Comparison of ENCODE assay signal across 22 cellular contexts in the genomic region with DNA sequence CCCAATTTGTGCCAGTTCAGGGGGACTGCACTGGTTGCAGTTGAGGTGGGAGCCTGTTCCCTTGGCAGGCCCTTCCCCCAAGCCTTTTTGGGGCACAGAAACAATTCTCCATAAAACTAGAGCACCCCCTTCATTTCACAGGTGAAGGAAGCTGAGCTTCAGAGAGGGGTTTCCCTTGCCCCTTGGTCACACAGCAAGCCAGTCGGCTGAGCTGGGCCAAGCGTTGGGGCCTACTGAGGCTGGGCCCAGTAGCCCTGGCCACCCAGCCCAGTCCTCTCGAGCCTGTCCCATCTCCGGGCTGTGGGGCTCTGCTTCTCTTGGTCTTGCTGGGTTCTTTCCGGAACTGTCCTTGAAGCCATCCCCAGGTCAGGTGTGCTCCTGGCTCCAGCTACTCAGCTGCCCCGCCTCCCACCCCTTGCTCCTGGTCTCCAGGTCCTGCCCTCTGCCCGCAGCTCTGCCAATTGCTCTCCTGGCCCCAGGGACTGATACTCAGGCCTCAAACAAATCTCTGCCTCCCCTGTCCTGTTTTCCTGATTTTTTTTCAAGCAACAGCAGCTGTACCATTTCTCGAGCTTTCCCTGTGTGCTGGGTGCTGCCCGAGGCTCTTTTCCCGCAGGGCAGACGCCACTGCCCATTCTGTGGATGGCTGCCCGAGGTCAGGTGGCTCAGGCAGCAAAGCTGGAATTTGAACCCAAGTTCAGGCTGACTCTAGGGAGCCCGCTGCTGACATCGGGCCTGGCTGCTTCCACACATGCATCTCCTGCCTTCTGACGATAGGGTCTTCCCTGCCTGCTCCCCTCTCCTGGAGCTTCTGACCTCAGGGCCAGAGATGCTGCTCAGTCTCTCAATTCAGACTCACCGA.
A peak's percentile ranks its signal among the peaks of the same experiment; 100 is the strongest.
DNase-seq lines count a peak whose midpoint lies in the region; ATAC-seq, FAIRE-seq and TF ChIP-seq lines count a peak whose summit lies in the region.
"Had no signal": no experiment of that assay in that cellular context is flagged by ENCODE, and none has a peak within 500 bp of the region (broad histone marks: within the 10 kb centered on the region; RNA-seq: fewer than 3 reads in every experiment).

No MANE protein-coding gene starts in this region.

- H3K27me3 ChIP-seq in H1 (replicated peaks in 1 of 4; ENCODE audit: control insufficient read depth in 3 of 4, extremely low read depth in 1 of 4, insufficient read depth in 3 of 4, low read length in 3 of 4) (peaks cover 0 to 7% (median 5%) of the 10 kb centered on the region in 4 experiments; a peak in 3 of 7 replicates), stomach (peaks cover 0 to 26% (median 0%) of the 10 kb centered on the region in 3 donors)

- H2AK5ac ChIP-seq in H1 (ENCODE audit: low read depth, low read length): no peak overlapping the region

- no peak overlapping the region for H3K14ac ChIP-seq in H1 (ENCODE audit: insufficient read length)

- H3K4me3 ChIP-seq in H1 (ENCODE audit: extremely low read depth in 1 of 4, insufficient read depth in 2 of 4, low read depth in 3 of 4, low read length in 4 of 4): no peak overlapping the region
- H3K4me3 ChIP-seq in stomach: no peak overlapping the region

- FAIRE-seq in H1 (lab: Jason Lieb, UNC): no peak
- FAIRE-seq: GM18507, H54 had no signal

- H2BK120ac ChIP-seq in H1 (replicated peaks; ENCODE audit: low read depth, low read length): peak overlapping the region; percentile 70

- H3K27ac ChIP-seq in H1 (ENCODE audit: low read depth, low read length) (no peak overlapping the region), stomach (peak overlapping the region in 1 of 5 donors; percentile 20)
- H3K27ac ChIP-seq: 22Rv1 had no signal

- peak overlapping the region; percentile 50; the same call in 1 of the 2 replicates for H2BK15ac ChIP-seq in H1 (ENCODE audit: low read length)

- H3K9ac ChIP-seq in H1 (replicated peaks in 1 of 4; ENCODE audit: extremely low read depth in 1 of 4, low read depth in 3 of 4, low read length in 3 of 4): no peak overlapping the region

- WGBS in H1 (ENCODE audit: extremely low coverage in 1 of 2, insufficient coverage in 1 of 2, insufficient read length in 1 of 2, insufficient replicate concordance in 2 of 2, low coverage in 1 of 2, low lambda C conversion rate in 2 of 2, missing lambda C conversion rate in 1 of 2), 2 experiments: 86% methylated on average over 15 of the region's 16 CpGs; no CpG with 5 or more reads in 1 of the 2 experiments
- WGBS in stomach, 5 donors: 77 to 87% (median 80%) methylated on average over 16 of the region's 16 CpGs

- TF ChIP-seq EP300 in H1 (IDR thresholded peaks at IDR 0.05; ENCODE audit: borderline replicate concordance in 1 of 2, low read depth in 2 of 2, low read length in 2 of 2) (no peak), stomach (IDR thresholded peaks at IDR 0.05) (no peak)

- H3K23ac ChIP-seq in H1 (ENCODE audit: insufficient read length): no peak overlapping the region

- TF ChIP-seq RAD21 in H1 (IDR thresholded peaks at IDR 0.05 in 1 of 2, conservative IDR thresholded peaks at IDR 0.05 in 1 of 2; ENCODE audit: low read depth in 2 of 2, low read length in 2 of 2): no peak

- peak overlapping the region; percentile 29; the same call in 1 of the 2 replicates for H2BK5ac ChIP-seq in H1 (ENCODE audit: low read depth, low read length)

- H3K9me3 ChIP-seq in H1 (ENCODE audit: insufficient read depth in 2 of 2, low read depth in 1 of 2, low read length in 1 of 2): no peaks in the 10 kb centered on the region
- H3K9me3 ChIP-seq in stomach: no peaks in the 10 kb centered on the region

- no peak overlapping the region for H3K4ac ChIP-seq in H1 (replicated peaks; ENCODE audit: insufficient read length, low read depth, low read length)

- H4K8ac ChIP-seq in H1 (ENCODE audit: extremely low read depth, insufficient read depth, low read length): no peak overlapping the region; the same call in 1 of the 2 replicates

- H4K5ac ChIP-seq in H1 (ENCODE audit: insufficient read length, low read depth, low read length): no peak overlapping the region

- CTCF ChIA-PET in H1 (lab: Charles Lee; ENCODE audit: partially characterized antibody): interaction anchor here (0.8 to 6.7 kb wide), 8 partner anchors 10 to 204 kb away, joined by 3 to 55 read pairs (median 5); no protein-coding TSS in a partner anchor

- no peak overlapping the region for H3K56ac ChIP-seq in H1 (replicated peaks; ENCODE audit: insufficient read length, low read depth, low read length)

- POLR2A ChIA-PET in H1 (lab: Charles Lee; ENCODE audit: partially characterized antibody): no interaction called here

- peak overlapping the region; percentile 52; the same call in 1 of the 2 replicates for H3K18ac ChIP-seq in H1 (ENCODE audit: extremely low read depth, low read length)

- no peaks in the 10 kb centered on the region for H3K23me2 ChIP-seq in H1 (ENCODE audit: low read depth, low read length)

- H4K91ac ChIP-seq in H1 (replicated peaks; ENCODE audit: insufficient read length, low read length): peak overlapping the region; percentile 23

- TF ChIP-seq CTCF in H1 (IDR thresholded peaks at IDR 0.05; ENCODE audit: control extremely low read depth in 1 of 3, insufficient read depth in 1 of 3, low read depth in 1 of 3, low read length in 3 of 3) (0 out of 4 replicates have a peak, but pooled peaks of 1 of the 3 experiments have one; percentile 0), stomach (IDR thresholded peaks at IDR 0.05) (no peak)

- no peak for ATAC-seq in HG02571 (IDR thresholded peaks at IDR 0.05; ENCODE audit: unreplicated experiment)

- H3K36me3 ChIP-seq in H1 (ENCODE audit: control insufficient read depth in 2 of 4, insufficient read depth in 4 of 4, low read length in 3 of 4) (no peaks in the 10 kb centered on the region), stomach (no peaks in the 10 kb centered on the region)

- peak overlapping the region; percentile 77 for H2BK12ac ChIP-seq in H1 (ENCODE audit: low read depth, low read length)

- H2BK20ac ChIP-seq in H1 (ENCODE audit: low read length): peak overlapping the region; percentile 34; the same call in 1 of the 2 replicates

- peaks cover 11 to 26% (median 17%) of the 10 kb centered on the region in 4 experiments for H3K4me1 ChIP-seq in H1 (replicated peaks in 1 of 4; ENCODE audit: control insufficient read depth in 3 of 4, insufficient read depth in 4 of 4, low read length in 3 of 4)
- H3K4me1 ChIP-seq in stomach: peaks cover 0 to 10% (median 4%) of the 10 kb centered on the region in 4 donors

- DNase-seq in DMS53 (lab: John Stamatoyannopoulos, UW) (peak; percentile 10), DMS53 treated with DMSO at 0.1 percent for 48 hours (lab: John Stamatoyannopoulos, UW; ENCODE audit: unreplicated experiment) (no peak), H1 (ENCODE audit: low read depth in 1 of 2, low spot score in 2 of 2) (no peak), mesenteric fat pad (ENCODE audit: low spot score) (peak; percentile 71), stomach (peak; percentile 64), amygdala (lab: John Stamatoyannopoulos, UW) (no peak), islet precursor cell (no peak)
- DNase-seq: AML-193, DMS153, EL, HFFc6, KG1, NCI-H1417, NCI-H187, NCI-H2227 treated with DMSO at 0.1 percent for 48 hours, NCI-H510A treated with DMSO at 0.1 percent for 48 hours, NCI-H82, SIG-M5 had no signal

- no peaks in the 10 kb centered on the region for H4K20me1 ChIP-seq in H1 (replicated peaks in 1 of 2; ENCODE audit: control insufficient read depth in 1 of 2, insufficient read depth in 2 of 2, low read length in 2 of 2)

- H3K79me2 ChIP-seq in H1 (ENCODE audit: control insufficient read depth in 1 of 2, insufficient read depth in 2 of 2, low read length in 2 of 2): no peaks in the 10 kb centered on the region

- H3K4me2 ChIP-seq in H1 (ENCODE audit: insufficient read depth in 1 of 2, low read depth in 2 of 2, low read length in 2 of 2): no peak overlapping the region; a peak in 1 of 4 replicates

- H3K79me1 ChIP-seq in H1 (ENCODE audit: low read depth, low read length): no peaks in the 10 kb centered on the region

- H2AFZ ChIP-seq in H1 (ENCODE audit: low read length): no peak overlapping the region

- TF ChIP-seq POLR2A in H1 (IDR thresholded peaks at IDR 0.05; ENCODE audit: control extremely low read depth in 1 of 2, low read depth in 2 of 2, low read length in 2 of 2) (no peak), stomach (IDR thresholded peaks at IDR 0.05) (no peak)

- intact Hi-C loops in stomach (cut with DNase I; ENCODE audit: low total_unique reads): no loop called here

TF ChIP-seq in H1, 55 proteins besides CTCF, POLR2A, EP300 and RAD21:
- TF ChIP-seq KDM5A (IDR thresholded peaks at IDR 0.05; ENCODE audit: low read length) (no peak), JUND (IDR thresholded peaks at IDR 0.05; ENCODE audit: low read length) (no peak), SIN3A (conservative IDR thresholded peaks at IDR 0.05 in 1 of 2, IDR thresholded peaks at IDR 0.05 in 1 of 2; ENCODE audit: low read depth in 1 of 2, low read length in 2 of 2) (no peak), TBP (IDR thresholded peaks at IDR 0.05; ENCODE audit: low read depth, low read length) (no peak)
- TF ChIP-seq, protein P1, sequence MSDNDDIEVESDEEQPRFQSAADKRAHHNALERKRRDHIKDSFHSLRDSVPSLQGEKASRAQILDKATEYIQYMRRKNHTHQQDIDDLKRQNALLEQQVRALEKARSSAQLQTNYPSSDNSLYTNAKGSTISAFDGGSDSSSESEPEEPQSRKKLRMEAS (IDR thresholded peaks at IDR 0.05): no peak

Comparison
In these comparisons a context has a peak if more than half of its experiments do, and no peak if none do; other contexts are left out.
1. DNase-seq: peak in DMS53 (single experiment), mesenteric fat pad (single experiment) and stomach (single experiment); none in DMS53 treated with DMSO at 0.1 percent for 48 hours (single experiment), H1 (0 of 2), amygdala (0 of 56) and islet precursor cell (single experiment).